ENCODE assay signal across 8 cellular contexts in genomic region chr3:186825294-186825821, GRCh38. TPM values are rescaled to one million over a fixed set of nuclear protein-coding genes. Genes with fewer than 3 reads are reported as not detected.
DNase-seq lines count a peak whose midpoint lies in the region; ATAC-seq and TF ChIP-seq lines count a peak whose summit lies in the region.

No MANE protein-coding gene starts in this region.

- H3K4me1 ChIP-seq in H9 (ENCODE audit: insufficient read depth, low read length) = no peaks in the 10 kb centered on the region; the same call in 1 of the 2 replicates

- H3K14ac ChIP-seq in H9 (ENCODE audit: insufficient read depth, low read length) = no peak overlapping the region

- peaks cover 14% of the 10 kb centered on the region for H3K23me2 ChIP-seq in H9 (ENCODE audit: insufficient read length, low read depth, low read length, poor library complexity, severe bottlenecking)

- H3T11ph ChIP-seq in H9 (ENCODE audit: low read length) = no peak overlapping the region

- H3K36me3 Mint-ChIP-seq in H9 (ENCODE audit: insufficient read depth in 1 of 3, low read depth in 3 of 3) (no peaks in the 10 kb centered on the region), osteocyte (ENCODE audit: unreplicated experiment) (no peaks in the 10 kb centered on the region)

- no peak overlapping the region for H3K4ac ChIP-seq in H9 (ENCODE audit: low read depth, low read length)

- H3K27ac ChIP-seq in H9 (ENCODE audit: insufficient read length, low read depth, low read length) = no peak overlapping the region

- peak overlapping the region; percentile 50 for H3K4me2 ChIP-seq in H9 (ENCODE audit: insufficient read depth, insufficient read length, low read length)

- H2AK5ac ChIP-seq in H9 (ENCODE audit: insufficient read length, low read length) = no peak overlapping the region

- H2AFZ ChIP-seq in H9 (ENCODE audit: low read length) = no peak overlapping the region

- no peaks in the 10 kb centered on the region for H4K20me1 ChIP-seq in H9 (ENCODE audit: control insufficient read depth, insufficient read depth, insufficient read length)

- H3K9me3 ChIP-seq in H9 (ENCODE audit: control insufficient read depth, low read depth, low read length) = no peaks in the 10 kb centered on the region

- H3K23ac ChIP-seq in H9 (ENCODE audit: insufficient read length, low read depth, low read length) = no peak overlapping the region

- H3K9me3 Mint-ChIP-seq in H9 (no peaks in the 10 kb centered on the region; a peak in 1 of 5 replicates), osteocyte (ENCODE audit: unreplicated experiment) (no peaks in the 10 kb centered on the region)

- WGBS in H9 (ENCODE audit: extremely low coverage, insufficient read length, low lambda C conversion rate) = no CpG with 5 or more reads among the region's 23 CpGs

- H2BK120ac ChIP-seq in H9 (ENCODE audit: low read depth, low read length, poor library complexity, severe bottlenecking) = no peak overlapping the region

- H3K27me3 ChIP-seq in H9 (ENCODE audit: insufficient read depth, low read length) = peaks cover 5% of the 10 kb centered on the region; the same call in 1 of the 2 replicates

- no peak overlapping the region for H2BK12ac ChIP-seq in H9 (ENCODE audit: insufficient read length, low read depth, low read length)

- no peak overlapping the region for H2BK20ac ChIP-seq in H9 (ENCODE audit: low read depth, low read length, poor library complexity, severe bottlenecking)

- TF ChIP-seq CTCF in H9 (conservative IDR thresholded peaks at IDR 0.05) (no peak), epithelial cell of esophagus (IDR thresholded peaks at IDR 0.05; ENCODE audit: insufficient read depth, low read depth, low read length, missing control alignments) (no peak), osteocyte (IDR thresholded peaks at IDR 0.05) (no peak)

- no peak overlapping the region for H4K5ac ChIP-seq in H9 (ENCODE audit: insufficient read length, low read depth, low read length)

- DNase-seq in H9 (peak; percentile 80), epithelial cell of esophagus (ENCODE audit: low read depth) (peak; percentile 48), osteocyte (ENCODE audit: extremely low spot score, unreplicated experiment) (no peak), SKM-1 (lab: John Stamatoyannopoulos, UW; ENCODE audit: unreplicated experiment) (no peak), HT-29 (ENCODE audit: low spot score) (no peak)
- DNase-seq in activated CD4-positive, CD25-positive, alpha-beta regulatory T cell treated with anti-CD3 and anti-CD28 coated beads, Interleukin-2, amount 50 U/mL, for 72 hours = peak; percentile 37

- H3K56ac ChIP-seq in H9 (ENCODE audit: insufficient read length, low read depth, low read length) = no peak overlapping the region

- H3K9ac ChIP-seq in H9 (ENCODE audit: extremely low read depth, insufficient read length, low read length) = no peak overlapping the region

- H3K4me1 Mint-ChIP-seq in H9 = peaks cover 37 to 40% of the 10 kb centered on the region in 2 experiments
- peaks cover 52% of the 10 kb centered on the region for H3K4me1 Mint-ChIP-seq in osteocyte (ENCODE audit: unreplicated experiment)

- no peak overlapping the region for H2BK5ac ChIP-seq in H9 (ENCODE audit: insufficient read length, low read length)

- H2BK15ac ChIP-seq in H9 (ENCODE audit: low read depth, low read length) = no peak overlapping the region

- H4K8ac ChIP-seq in H9 (replicated peaks; ENCODE audit: insufficient read length, low read depth, low read length) = no peak overlapping the region

- H3K79me1 ChIP-seq in H9 (ENCODE audit: insufficient read depth, low read depth, low read length, poor library complexity, severe bottlenecking) = no peaks in the 10 kb centered on the region

- no peak overlapping the region for H3K18ac ChIP-seq in H9 (ENCODE audit: insufficient read length, low read depth, low read length)

- no peak overlapping the region for H3K4me3 ChIP-seq in epithelial cell of esophagus (ENCODE audit: low read length)

- H3K27ac Mint-ChIP-seq in H9 (no peak overlapping the region), osteocyte (ENCODE audit: unreplicated experiment) (no peak overlapping the region)

- H4K91ac ChIP-seq in H9 (ENCODE audit: insufficient read length, low read depth, low read length) = no peak overlapping the region

- ATAC-seq in GM19455 (IDR thresholded peaks at IDR 0.05; ENCODE audit: unreplicated experiment) (no peak), GM21390 (IDR thresholded peaks at IDR 0.05; ENCODE audit: unreplicated experiment) (no peak)

- peak overlapping the region; percentile 68 to 78 for H3K4me3 Mint-ChIP-seq in H9
- peak overlapping the region; percentile 35 for H3K4me3 Mint-ChIP-seq in osteocyte (ENCODE audit: unreplicated experiment)

- peaks cover 56% of the 10 kb centered on the region for H3K27me3 Mint-ChIP-seq in H9 (ENCODE audit: low read depth)
- H3K27me3 Mint-ChIP-seq in osteocyte (ENCODE audit: unreplicated experiment) = peaks cover 21% of the 10 kb centered on the region

- H3K79me2 ChIP-seq in H9 (ENCODE audit: insufficient read depth, low read length) = no peaks in the 10 kb centered on the region

RNA-seq across cellular contexts. Expression of gene ADIPOQ, which starts 17.2 kb away (rescaled TPM):
- not detected in 2 replicates for total RNA-seq in H9 (2021)
- total RNA-seq in osteocyte = not detected in 2 replicates
- total RNA-seq in HT-29 (2014; rRNA removed; shearing (Covaris generic)) = not detected in 2 replicates

RNA-seq across cellular contexts. Expression of gene RFC4, which starts 19.1 kb away (rescaled TPM):
- 103 and 108 TPM in 2 replicates for total RNA-seq in H9 (2021)
- 17.2 and 18.1 TPM in 2 replicates for total RNA-seq in osteocyte
- 23.6 and 38.0 TPM in 2 replicates for total RNA-seq in HT-29 (2014; rRNA removed; shearing (Covaris generic))

RNA-seq across cellular contexts. Expression of gene EIF4A2, which starts 42.0 kb away (rescaled TPM):
- total RNA-seq in H9 (2021) = 398 and 417 TPM in 2 replicates
- 356 and 408 TPM in 2 replicates for total RNA-seq in osteocyte
- total RNA-seq in HT-29 (2014; rRNA removed; shearing (Covaris generic)) = 189 and 213 TPM in 2 replicates

Comparison
In these comparisons a context has a peak if more than half of its experiments do, and no peak if none do; other contexts are left out.
1. DNase-seq: peak in H9 (single experiment), activated CD4-positive, CD25-positive, alpha-beta regulatory T cell treated with anti-CD3 and anti-CD28 coated beads, Interleukin-2, amount 50 U/mL, for 72 hours (single experiment) and epithelial cell of esophagus (single experiment); none in osteocyte (single experiment), SKM-1 (single experiment) and HT-29 (single experiment).